ENCODE assay signal across 20 cellular contexts in the genomic region with DNA sequence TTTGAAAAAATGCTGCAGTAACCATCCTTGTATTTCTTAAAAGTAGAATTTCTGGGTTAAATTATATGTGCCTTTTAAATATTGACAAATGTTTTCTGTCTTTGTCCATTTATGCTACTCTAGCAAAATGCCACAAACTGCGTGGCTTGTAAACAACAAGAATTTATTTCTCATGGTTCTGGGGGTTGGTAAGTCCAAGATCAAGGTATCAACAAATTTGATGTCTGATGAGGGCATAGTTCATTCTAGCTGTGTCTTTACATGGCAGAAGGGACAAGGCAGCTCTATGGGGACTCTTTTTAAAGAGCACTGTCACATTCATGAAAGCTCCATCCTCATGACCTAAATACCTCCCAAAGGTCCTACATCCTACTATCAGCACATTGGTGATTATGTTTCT.
"Had no signal": no experiment of that assay in that cellular context is flagged by ENCODE, and none has a peak within 500 bp of the region (broad histone marks: within the 10 kb centered on the region; RNA-seq: fewer than 3 reads in every experiment).

No MANE protein-coding gene starts in this region.

- H3K4me3 ChIP-seq: coronary artery, dorsolateral prefrontal cortex, esophagus muscularis mucosa, gastroesophageal sphincter, heart left ventricle, hepatocyte, lower lobe of right lung, mucosa of descending colon had no signal

- ATAC-seq: foreskin keratinocyte, gastroesophageal sphincter, left colon, lower lobe of right lung, mucosa of descending colon had no signal

- H3K36me3 ChIP-seq: esophagus muscularis mucosa, gastroesophageal sphincter, heart left ventricle, lower lobe of right lung had no signal

- H3K9me3 ChIP-seq: esophagus muscularis mucosa, gastroesophageal sphincter, lower lobe of right lung, mucosa of descending colon had no signal

- DNase-seq: dermis blood vessel endothelial cell; dorsolateral prefrontal cortex; effector CD4-positive, alpha-beta T cell; effector memory CD4-positive, alpha-beta T cell; foreskin keratinocyte; heart left ventricle; hypothalamus; immature natural killer cell; islet precursor cell; kidney; kidney glomerular epithelial cell; left colon; lower lobe of right lung; mesenchymal stem cell; mucosa of descending colon; naive B cell had no signal

- H3K27me3 ChIP-seq: dorsolateral prefrontal cortex, esophagus muscularis mucosa, foreskin keratinocyte, gastroesophageal sphincter, heart left ventricle, hepatocyte had no signal

- H3K27ac ChIP-seq: coronary artery, dorsolateral prefrontal cortex, esophagus muscularis mucosa, foreskin keratinocyte, gastroesophageal sphincter, hepatocyte, lower lobe of right lung had no signal

- H3K4me1 ChIP-seq: foreskin keratinocyte had no signal
